1 cellular context compared by ENCODE assay signal in genomic region chr2:118721817-118722551, GRCh38.
TF ChIP-seq lines count a peak whose summit lies in the region.

No MANE protein-coding gene starts in this region.

TF ChIP-seq in K562, 482 proteins besides CTCF, POLR2A, EP300 and RAD21 (continued from another document and continues in another):
- no peak for TF ChIP-seq CEBPZ (IDR thresholded peaks at IDR 0.05; ENCODE audit: borderline replicate concordance, low read depth, low read length)
- TF ChIP-seq TCF15 (CRISPR knock-in tag; IDR thresholded peaks at IDR 0.05): no peak
- TF ChIP-seq TAF15 (IDR thresholded peaks at IDR 0.05; ENCODE audit: low read depth, low read length): no peak
- TF ChIP-seq NCOA1 (IDR thresholded peaks at IDR 0.05; ENCODE audit: low read depth): peak; percentile 43; the same call in 1 of the 2 replicates
- no peak for TF ChIP-seq NONO (IDR thresholded peaks at IDR 0.05; ENCODE audit: low read depth in 2 of 2, low read length in 1 of 2)
- TF ChIP-seq PRDM10 (IDR thresholded peaks at IDR 0.05; ENCODE audit: partially characterized antibody): peak; percentile 67
- TF ChIP-seq PML (IDR thresholded peaks at IDR 0.05; ENCODE audit: low read length): peak; percentile 61; the same call in 1 of the 2 replicates
- TF ChIP-seq SIN3B (IDR thresholded peaks at IDR 0.05; ENCODE audit: low read depth): no peak
- TF ChIP-seq ZNF318 (IDR thresholded peaks at IDR 0.05; ENCODE audit: borderline replicate concordance in 1 of 2, low read depth in 1 of 2): no peak
- no peak for TF ChIP-seq PHF8 (IDR thresholded peaks at IDR 0.05; ENCODE audit: borderline replicate concordance, low read length)
- TF ChIP-seq CTBP1 (IDR thresholded peaks at IDR 0.05; ENCODE audit: borderline replicate concordance): peak; percentile 89; the same call in 1 of the 2 replicates
- TF ChIP-seq EHMT2 (IDR thresholded peaks at IDR 0.05): no peak
- no peak for TF ChIP-seq RAD51 (IDR thresholded peaks at IDR 0.05; ENCODE audit: borderline replicate concordance, low read depth)
- peak; percentile 18; the same call in 1 of the 2 replicates for TF ChIP-seq RNF2 (IDR thresholded peaks at IDR 0.05)
- TF ChIP-seq ZNF184 (CRISPR knock-in tag; IDR thresholded peaks at IDR 0.05): no peak
- TF ChIP-seq ZC3H4 (CRISPR knock-in tag; IDR thresholded peaks at IDR 0.05; ENCODE audit: borderline replicate concordance): no peak
- TF ChIP-seq MBD1 (CRISPR knock-in tag; IDR thresholded peaks at IDR 0.05): no peak
- TF ChIP-seq POLR2AphosphoS2 (IDR thresholded peaks at IDR 0.05; ENCODE audit: low read length): no peak
- no peak for TF ChIP-seq EZH2 (IDR thresholded peaks at IDR 0.05; ENCODE audit: borderline replicate concordance, low read depth, low read length)
- TF ChIP-seq SMARCC2 (IDR thresholded peaks at IDR 0.05; ENCODE audit: low read depth): peak; percentile 59; the same call in 1 of the 2 replicates
- TF ChIP-seq ZNF511 (CRISPR knock-in tag; IDR thresholded peaks at IDR 0.05): no peak
- no peak for TF ChIP-seq IRF1 (CRISPR knock-in tag; IDR thresholded peaks at IDR 0.05; ENCODE audit: borderline replicate concordance)
- no peak for TF ChIP-seq SETDB1 (IDR thresholded peaks at IDR 0.05; ENCODE audit: low read length)
- no peak for TF ChIP-seq E2F1 (CRISPR knock-in tag; IDR thresholded peaks at IDR 0.05)
- no peak for TF ChIP-seq RBM39 (optimal IDR thresholded peaks at IDR 0.05; ENCODE audit: low read depth, low read length)
- peak; percentile 54; the same call in 1 of the 2 replicates for TF ChIP-seq POLR2AphosphoS5 (IDR thresholded peaks at IDR 0.05; ENCODE audit: control insufficient read depth, insufficient read depth, low read depth, low read length)
- TF ChIP-seq XRCC5 (IDR thresholded peaks at IDR 0.05; ENCODE audit: low read depth, low read length): no peak
- TF ChIP-seq PHF21A (IDR thresholded peaks at IDR 0.05; ENCODE audit: borderline replicate concordance, low read depth): no peak
- TF ChIP-seq ELF2 (CRISPR knock-in tag; IDR thresholded peaks at IDR 0.05): no peak
- TF ChIP-seq THRAP3 (IDR thresholded peaks at IDR 0.05; ENCODE audit: borderline replicate concordance): no peak
- TF ChIP-seq MTA3 (IDR thresholded peaks at IDR 0.05; ENCODE audit: borderline replicate concordance): 0 out of 2 replicates have a peak, but pooled peaks have one; percentile 66
- TF ChIP-seq CLOCK (CRISPR knock-in tag; IDR thresholded peaks at IDR 0.05; ENCODE audit: borderline replicate concordance): no peak
